Comparison of ENCODE assay signal across 8 cellular contexts in genomic region chr1:89358287-89358893, GRCh38.
DNase-seq lines count a peak whose midpoint lies in the region; ATAC-seq and TF ChIP-seq lines count a peak whose summit lies in the region.

No MANE protein-coding gene starts in this region.

- POLR2A ChIA-PET in RWPE1 (lab: Yijun Ruan, JAX; ENCODE audit: low non-redundant PET) = no interaction called here

- CTCF ChIA-PET in RWPE1 (lab: Yijun Ruan, JAX) = interaction anchor here (0.5 to 2.0 kb wide), 4 partner anchors 9 to 385 kb away, joined by 3 to 8 read pairs (median 3); no protein-coding TSS in a partner anchor

- peak; percentile 87 for DNase-seq in COR-L47 (lab: John Stamatoyannopoulos, UW)
- peak; percentile 7 for DNase-seq in LNCaP clone FGC (ENCODE audit: low read depth)
- DNase-seq in RWPE1 (ENCODE audit: low spot score) = peak; percentile 51
- peak; percentile 62 to 63 for DNase-seq in activated T-helper 1 cell treated with anti-CD3 and anti-CD28 coated beads, Interleukin-2, amount 50 U/mL, for 16 hours (ENCODE audit: low read depth in 1 of 2, low spot score in 1 of 2)
- peak; percentile 51 for DNase-seq in fibroblast of the conjunctiva (ENCODE audit: low read depth)
- peak; percentile 28 for DNase-seq in non-pigmented ciliary epithelial cell (ENCODE audit: low read depth)
- DNase-seq in superior temporal gyrus (ENCODE audit: extremely low spot score) = peak; percentile 89

- TF ChIP-seq CTCF in LNCaP clone FGC (IDR thresholded peaks at IDR 0.05; ENCODE audit: control insufficient read depth, extremely low read depth, insufficient read depth) = peak; percentile 94
- peak; percentile 81 for TF ChIP-seq CTCF in RWPE1 (conservative IDR thresholded peaks at IDR 0.05; ENCODE audit: low read depth)

- H3K4me3 ChIP-seq in LNCaP clone FGC (ENCODE audit: low read depth, low read length) = no peak overlapping the region

- no peak overlapping the region for H3K27ac ChIP-seq in RWPE1

- peak; percentile 56 for ATAC-seq in GM21515 (IDR thresholded peaks at IDR 0.05; ENCODE audit: unreplicated experiment)

Comparison
In these comparisons a context has a peak if more than half of its experiments do, and no peak if none do; other contexts are left out.
1. DNase-seq: peak in every context shown above with its lines; median percentile 89 in superior temporal gyrus; 87 in COR-L47; 62 in activated T-helper 1 cell treated with anti-CD3 and anti-CD28 coated beads, Interleukin-2, amount 50 U/mL, for 16 hours; 51 in RWPE1; 51 in fibroblast of the conjunctiva; 28 in non-pigmented ciliary epithelial cell; 7 in LNCaP clone FGC.